ENCODE assay signal across 1 cellular context in the genomic region with DNA sequence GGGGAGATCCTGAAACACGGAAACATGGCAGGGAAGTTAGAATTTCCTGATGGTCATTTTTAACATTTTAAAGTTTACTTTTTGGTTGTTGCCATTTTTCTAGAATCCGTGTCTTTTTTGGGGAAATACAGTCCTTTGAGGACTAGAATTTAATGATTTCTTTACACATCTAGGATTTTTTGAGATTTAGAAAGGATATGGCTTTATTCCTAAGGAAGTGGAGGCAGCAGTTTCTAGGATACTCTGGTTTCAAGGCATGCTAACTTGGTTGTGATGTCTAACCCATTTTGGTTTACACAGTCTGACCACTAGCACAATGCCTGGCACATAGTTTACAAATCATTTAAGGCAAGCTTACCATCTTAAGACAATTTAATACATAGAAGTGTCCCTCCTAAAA.
TF ChIP-seq lines count a peak whose summit lies in the region.

No MANE protein-coding gene starts in this region.

TF ChIP-seq in HCT116, 20 proteins besides CTCF, POLR2A, EP300 and RAD21 (continued from another document):
- TF ChIP-seq, protein P1, sequence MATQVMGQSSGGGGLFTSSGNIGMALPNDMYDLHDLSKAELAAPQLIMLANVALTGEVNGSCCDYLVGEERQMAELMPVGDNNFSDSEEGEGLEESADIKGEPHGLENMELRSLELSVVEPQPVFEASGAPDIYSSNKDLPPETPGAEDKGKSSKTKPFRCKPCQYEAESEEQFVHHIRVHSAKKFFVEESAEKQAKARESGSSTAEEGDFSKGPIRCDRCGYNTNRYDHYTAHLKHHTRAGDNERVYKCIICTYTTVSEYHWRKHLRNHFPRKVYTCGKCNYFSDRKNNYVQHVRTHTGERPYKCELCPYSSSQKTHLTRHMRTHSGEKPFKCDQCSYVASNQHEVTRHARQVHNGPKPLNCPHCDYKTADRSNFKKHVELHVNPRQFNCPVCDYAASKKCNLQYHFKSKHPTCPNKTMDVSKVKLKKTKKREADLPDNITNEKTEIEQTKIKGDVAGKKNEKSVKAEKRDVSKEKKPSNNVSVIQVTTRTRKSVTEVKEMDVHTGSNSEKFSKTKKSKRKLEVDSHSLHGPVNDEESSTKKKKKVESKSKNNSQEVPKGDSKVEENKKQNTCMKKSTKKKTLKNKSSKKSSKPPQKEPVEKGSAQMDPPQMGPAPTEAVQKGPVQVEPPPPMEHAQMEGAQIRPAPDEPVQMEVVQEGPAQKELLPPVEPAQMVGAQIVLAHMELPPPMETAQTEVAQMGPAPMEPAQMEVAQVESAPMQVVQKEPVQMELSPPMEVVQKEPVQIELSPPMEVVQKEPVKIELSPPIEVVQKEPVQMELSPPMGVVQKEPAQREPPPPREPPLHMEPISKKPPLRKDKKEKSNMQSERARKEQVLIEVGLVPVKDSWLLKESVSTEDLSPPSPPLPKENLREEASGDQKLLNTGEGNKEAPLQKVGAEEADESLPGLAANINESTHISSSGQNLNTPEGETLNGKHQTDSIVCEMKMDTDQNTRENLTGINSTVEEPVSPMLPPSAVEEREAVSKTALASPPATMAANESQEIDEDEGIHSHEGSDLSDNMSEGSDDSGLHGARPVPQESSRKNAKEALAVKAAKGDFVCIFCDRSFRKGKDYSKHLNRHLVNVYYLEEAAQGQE (IDR thresholded peaks at IDR 0.05; ENCODE audit: low read depth): no peak
- TF ChIP-seq ELF1 (IDR thresholded peaks at IDR 0.05; ENCODE audit: borderline replicate concordance, low read depth) (no peak), EGR1 (IDR thresholded peaks at IDR 0.05; ENCODE audit: low read depth) (no peak)
